Comparison of ENCODE assay signal across 21 cellular contexts in the genomic region with DNA sequence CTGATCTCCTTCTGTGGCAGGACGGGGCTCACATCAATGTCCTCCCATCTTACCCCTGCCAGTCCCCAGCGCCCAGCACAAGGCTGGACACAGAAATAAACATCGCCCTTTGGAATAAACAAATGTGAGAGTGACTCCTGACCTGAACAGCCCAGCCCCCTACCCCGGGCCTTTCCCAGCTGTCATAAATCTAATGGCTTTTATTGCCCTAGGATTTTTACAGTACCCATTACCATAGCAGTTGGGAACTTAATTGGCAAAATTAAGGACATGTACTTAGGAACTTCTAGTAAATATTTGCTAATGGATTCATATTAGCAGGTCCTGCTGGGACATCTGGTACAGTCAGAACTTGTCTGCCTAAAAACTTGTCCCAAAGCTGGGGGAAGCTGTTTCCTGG.
DNase-seq lines count a peak whose midpoint lies in the region; ATAC-seq, FAIRE-seq and TF ChIP-seq lines count a peak whose summit lies in the region.
"Had no signal": no experiment of that assay in that cellular context is flagged by ENCODE, and none has a peak within 500 bp of the region (broad histone marks: within the 10 kb centered on the region; RNA-seq: fewer than 3 reads in every experiment).

No MANE protein-coding gene starts in this region.

- peak in 1 of 2 experiments; percentile 11; a peak in 1 of 4 replicates for TF ChIP-seq EP300 in SK-N-SH (IDR thresholded peaks at IDR 0.05; ENCODE audit: borderline replicate concordance in 1 of 2, low read depth in 1 of 2, low read length in 1 of 2)

- no peak overlapping the region for H3K9ac ChIP-seq in SK-N-SH
- H3K9ac ChIP-seq: BLaER1 treated with 17β-estradiol and CSF1 and Interleukin-3, amounts not matched to agents 10 nM and 100 nM had no signal

- no peaks in the 10 kb centered on the region for H3K27me3 Mint-ChIP-seq in activated CD4-positive, alpha-beta T cell treated with anti-CD3 and anti-CD28 coated beads for 36 hours
- H3K27me3 Mint-ChIP-seq: CD4-positive, CD25-positive, alpha-beta regulatory T cell; CD8-positive, alpha-beta memory T cell had no signal

- H2AFZ ChIP-seq in SK-N-SH (ENCODE audit: low read depth) = no peak overlapping the region
- H2AFZ ChIP-seq in hepatocyte = no peak overlapping the region

- H3K9me3 ChIP-seq in SK-N-SH (no peaks in the 10 kb centered on the region), hepatocyte (ENCODE audit: low read depth) (no peaks in the 10 kb centered on the region), small intestine (ENCODE audit: control insufficient read depth, low read depth) (no peaks in the 10 kb centered on the region)

- H3K27me3 ChIP-seq in SK-N-SH (ENCODE audit: insufficient read depth) (no peaks in the 10 kb centered on the region), hepatocyte (no peaks in the 10 kb centered on the region), small intestine (ENCODE audit: control insufficient read depth in 2 of 2, insufficient read depth in 2 of 2, low read length in 2 of 2) (no peaks in the 10 kb centered on the region)
- H3K27me3 ChIP-seq: BLaER1 treated with 17β-estradiol and CSF1 and Interleukin-3, amounts not matched to agents 10 nM and 100 nM had no signal

- TF ChIP-seq POLR2A in lower leg skin (IDR thresholded peaks at IDR 0.05) = no peak

- H3K36me3 ChIP-seq in SK-N-SH (replicated peaks in 1 of 2; ENCODE audit: control insufficient read depth in 1 of 2, insufficient read depth in 2 of 2, low read length in 1 of 2) (no peaks in the 10 kb centered on the region), hepatocyte (replicated peaks; ENCODE audit: insufficient read depth, low read depth) (no peaks in the 10 kb centered on the region), small intestine (ENCODE audit: control insufficient read depth in 2 of 2, insufficient read depth in 2 of 2, low read length in 2 of 2) (no peaks in the 10 kb centered on the region)
- H3K36me3 ChIP-seq: BLaER1 treated with 17β-estradiol and CSF1 and Interleukin-3, amounts not matched to agents 10 nM and 100 nM had no signal

- no peaks in the 10 kb centered on the region for H3F3A ChIP-seq in SK-N-SH (replicated peaks; ENCODE audit: insufficient read depth)

- DNase-seq in SK-N-SH = peak; percentile 67
- no peak for DNase-seq in hepatocyte (ENCODE audit: low spot score)
- DNase-seq in small intestine = peak; percentile 25
- DNase-seq in lower leg skin (ENCODE audit: low spot score in 2 of 2) = no peak
- DNase-seq in activated CD4-positive, alpha-beta T cell treated with anti-CD3 and anti-CD28 coated beads for 36 hours = no peak
- DNase-seq in left lobe of liver (ENCODE audit: low spot score) = no peak
- DNase-seq: 8988T; CD4-positive, CD25-positive, alpha-beta regulatory T cell; CD8-positive, alpha-beta memory T cell; COR-L47; DMS 273 treated with DMSO at 0.1 percent for 48 hours; DMS53; DND-41; EL; GOT3; H7 had no signal

- H3K27ac ChIP-seq in SK-N-SH (ENCODE audit: low read depth in 2 of 2, low read length in 1 of 2) (no peak overlapping the region; a peak in 1 of 4 replicates), hepatocyte (no peak overlapping the region), small intestine (ENCODE audit: low read depth in 1 of 2, low read length in 1 of 2) (no peak overlapping the region)
- H3K27ac ChIP-seq: BLaER1 treated with 17β-estradiol and CSF1 and Interleukin-3, amounts not matched to agents 10 nM and 100 nM had no signal

- POLR2A ChIA-PET in SK-N-SH (lab: Yijun Ruan, JAX) = no interaction called here
- POLR2A ChIA-PET in activated CD4-positive, alpha-beta T cell treated with anti-CD3 and anti-CD28 coated beads for 36 hours (lab: Charles Lee) = no interaction called here

- H3K4me3 ChIP-seq in SK-N-SH (ENCODE audit: low read depth in 2 of 2, low read length in 1 of 2) = no peak overlapping the region
- no peak overlapping the region for H3K4me3 ChIP-seq in hepatocyte
- H3K4me3 ChIP-seq in small intestine (ENCODE audit: low read depth in 1 of 2, low read length in 2 of 2) = no peak overlapping the region
- H3K4me3 ChIP-seq in lower leg skin (ENCODE audit: low read depth, poor library complexity, severe bottlenecking) = no peak overlapping the region
- H3K4me3 ChIP-seq: BLaER1 treated with 17β-estradiol and CSF1 and Interleukin-3, amounts not matched to agents 10 nM and 100 nM; GM12878 had no signal

- H3K79me2 ChIP-seq in SK-N-SH (ENCODE audit: insufficient read depth) (no peaks in the 10 kb centered on the region), hepatocyte (no peaks in the 10 kb centered on the region)

- no peak overlapping the region for H3K27ac Mint-ChIP-seq in activated CD4-positive, alpha-beta T cell treated with anti-CD3 and anti-CD28 coated beads for 36 hours

- peaks cover 0 to 11% of the 10 kb centered on the region in 2 experiments; a peak in 1 of 4 replicates for H3K4me1 ChIP-seq in SK-N-SH (ENCODE audit: control insufficient read depth in 1 of 2, insufficient read depth in 2 of 2, low read depth in 1 of 2, low read length in 1 of 2)
- H3K4me1 ChIP-seq in hepatocyte (ENCODE audit: insufficient read depth) = peaks cover 23% of the 10 kb centered on the region
- H3K4me1 ChIP-seq in small intestine (ENCODE audit: control insufficient read depth in 2 of 2, insufficient read depth in 1 of 2, low read depth in 1 of 2, low read length in 1 of 2) = no peaks in the 10 kb centered on the region

- no peak for TF ChIP-seq RAD21 in SK-N-SH (IDR thresholded peaks at IDR 0.05; ENCODE audit: low read length)

- ATAC-seq in SK-N-SH treated with all-trans-retinoic acid at 6 μM for 48 hours = no peak
- ATAC-seq in activated CD4-positive, alpha-beta T cell treated with anti-CD3 and anti-CD28 coated beads for 36 hours = no peak
- ATAC-seq in left lobe of liver = no peak
- ATAC-seq: GM12878, HCT116 had no signal

- CTCF ChIA-PET in SK-N-SH (lab: Yijun Ruan, JAX) = no interaction called here
- CTCF ChIA-PET in activated CD4-positive, alpha-beta T cell treated with anti-CD3 and anti-CD28 coated beads for 36 hours (lab: Charles Lee) = no interaction called here

- no peaks in the 10 kb centered on the region for H3K4me1 Mint-ChIP-seq in activated CD4-positive, alpha-beta T cell treated with anti-CD3 and anti-CD28 coated beads for 36 hours
- H3K4me1 Mint-ChIP-seq: CD4-positive, CD25-positive, alpha-beta regulatory T cell; CD8-positive, alpha-beta memory T cell had no signal

- H3K9me2 ChIP-seq in SK-N-SH (no peaks in the 10 kb centered on the region), hepatocyte (replicated peaks; ENCODE audit: insufficient read depth) (no peaks in the 10 kb centered on the region)

- H3K4me3 Mint-ChIP-seq in activated CD4-positive, alpha-beta T cell treated with anti-CD3 and anti-CD28 coated beads for 36 hours = no peak overlapping the region
- H3K4me3 Mint-ChIP-seq: CD4-positive, CD25-positive, alpha-beta regulatory T cell; CD8-positive, alpha-beta memory T cell had no signal

- intact Hi-C loops in lower leg skin (cut with DNase I; ENCODE audit: low total_unique reads) = loop anchor here (10.0 kb wide), 1 partner anchor 1662 kb away; no protein-coding TSS in a partner anchor
- intact Hi-C loops in activated CD4-positive, alpha-beta T cell treated with anti-CD3 and anti-CD28 coated beads for 36 hours (cut with DNase I, micrococcal nuclease) = no loop called here

- no peaks in the 10 kb centered on the region for H4K20me1 ChIP-seq in SK-N-SH (ENCODE audit: insufficient read depth)
- H4K20me1 ChIP-seq in hepatocyte (ENCODE audit: insufficient read depth, poor library complexity, severe bottlenecking) = no peaks in the 10 kb centered on the region
- H4K20me1 ChIP-seq: BLaER1 treated with 17β-estradiol and CSF1 and Interleukin-3, amounts not matched to agents 10 nM and 100 nM had no signal

- no peaks in the 10 kb centered on the region for H3K9me3 Mint-ChIP-seq in activated CD4-positive, alpha-beta T cell treated with anti-CD3 and anti-CD28 coated beads for 36 hours (ENCODE audit: low read depth)
- H3K9me3 Mint-ChIP-seq: CD4-positive, CD25-positive, alpha-beta regulatory T cell; CD8-positive, alpha-beta memory T cell had no signal

- no peak overlapping the region for H3K4me2 ChIP-seq in SK-N-SH
- peak overlapping the region; percentile 49 for H3K4me2 ChIP-seq in hepatocyte
- H3K4me2 ChIP-seq: BLaER1 treated with 17β-estradiol and CSF1 and Interleukin-3, amounts not matched to agents 10 nM and 100 nM had no signal

- TF ChIP-seq CTCF in SK-N-SH (IDR thresholded peaks at IDR 0.05) (no peak), hepatocyte (IDR thresholded peaks at IDR 0.05; ENCODE audit: poor library complexity) (no peak), lower leg skin (IDR thresholded peaks at IDR 0.05) (no peak)

- FAIRE-seq in small intestine (lab: Jason Lieb, UNC) = no peak
- FAIRE-seq: GM12878, HTR-8/SVneo had no signal

- WGBS in SK-N-SH (ENCODE audit: low lambda C conversion rate) = 21% methylated on average over 3 of the region's 4 CpGs
- WGBS in hepatocyte (ENCODE audit: low lambda C conversion rate, missing lambda C conversion rate) = 29% methylated on average over 4 of the region's 4 CpGs
- 10 to 31% (median 21%) methylated on average over 4 of the region's 4 CpGs for WGBS in small intestine, 3 donors
- 42 to 50% methylated on average over 4 of the region's 4 CpGs for WGBS in lower leg skin, 2 donors

- no peaks in the 10 kb centered on the region for H3K36me3 Mint-ChIP-seq in activated CD4-positive, alpha-beta T cell treated with anti-CD3 and anti-CD28 coated beads for 36 hours (ENCODE audit: low read depth)
- H3K36me3 Mint-ChIP-seq: CD4-positive, CD25-positive, alpha-beta regulatory T cell; CD8-positive, alpha-beta memory T cell had no signal

TF ChIP-seq in SK-N-SH, 30 proteins besides CTCF, POLR2A, EP300 and RAD21 (continues in another document):
- no peak for TF ChIP-seq POLR2AphosphoS5 (IDR thresholded peaks at IDR 0.05; ENCODE audit: low read depth, low read length)
- no peak for TF ChIP-seq RFX5 (IDR thresholded peaks at IDR 0.05; ENCODE audit: low read length)
- TF ChIP-seq TAF1 (IDR thresholded peaks at IDR 0.05; ENCODE audit: borderline replicate concordance, low read depth, low read length) = no peak
- TF ChIP-seq GABPA (IDR thresholded peaks at IDR 0.05; ENCODE audit: low read depth) = no peak
- no peak for TF ChIP-seq ELF1 (IDR thresholded peaks at IDR 0.05)
- no peak for TF ChIP-seq TEAD4 (IDR thresholded peaks at IDR 0.05; ENCODE audit: borderline replicate concordance, insufficient read depth)

TF ChIP-seq in SK-N-SH treated with all-trans-retinoic acid at 6 μM for 48 hours, 23 proteins besides CTCF, POLR2A, EP300 and RAD21 (continues in another document):
- TF ChIP-seq OSR1 (CRISPR knock-in tag; IDR thresholded peaks at IDR 0.05) (no peak), CSDC2 (CRISPR knock-in tag; IDR thresholded peaks at IDR 0.05) (no peak)
- TF ChIP-seq, protein P1, sequence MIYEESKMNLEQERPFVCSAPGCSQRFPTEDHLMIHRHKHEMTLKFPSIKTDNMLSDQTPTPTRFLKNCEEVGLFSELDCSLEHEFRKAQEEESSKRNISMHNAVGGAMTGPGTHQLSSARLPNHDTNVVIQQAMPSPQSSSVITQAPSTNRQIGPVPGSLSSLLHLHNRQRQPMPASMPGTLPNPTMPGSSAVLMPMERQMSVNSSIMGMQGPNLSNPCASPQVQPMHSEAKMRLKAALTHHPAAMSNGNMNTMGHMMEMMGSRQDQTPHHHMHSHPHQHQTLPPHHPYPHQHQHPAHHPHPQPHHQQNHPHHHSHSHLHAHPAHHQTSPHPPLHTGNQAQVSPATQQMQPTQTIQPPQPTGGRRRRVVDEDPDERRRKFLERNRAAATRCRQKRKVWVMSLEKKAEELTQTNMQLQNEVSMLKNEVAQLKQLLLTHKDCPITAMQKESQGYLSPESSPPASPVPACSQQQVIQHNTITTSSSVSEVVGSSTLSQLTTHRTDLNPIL (CRISPR knock-in tag; IDR thresholded peaks at IDR 0.05; ENCODE audit: low read depth) = no peak

Comparison
In these comparisons a context has a peak if more than half of its experiments do, and no peak if none do; other contexts are left out.
1. DNase-seq: peak in SK-N-SH (single experiment) and small intestine (single experiment); none in hepatocyte (single experiment), lower leg skin (0 of 2), activated CD4-positive, alpha-beta T cell treated with anti-CD3 and anti-CD28 coated beads for 36 hours (single experiment) and left lobe of liver (single experiment).